In the genomic region with DNA sequence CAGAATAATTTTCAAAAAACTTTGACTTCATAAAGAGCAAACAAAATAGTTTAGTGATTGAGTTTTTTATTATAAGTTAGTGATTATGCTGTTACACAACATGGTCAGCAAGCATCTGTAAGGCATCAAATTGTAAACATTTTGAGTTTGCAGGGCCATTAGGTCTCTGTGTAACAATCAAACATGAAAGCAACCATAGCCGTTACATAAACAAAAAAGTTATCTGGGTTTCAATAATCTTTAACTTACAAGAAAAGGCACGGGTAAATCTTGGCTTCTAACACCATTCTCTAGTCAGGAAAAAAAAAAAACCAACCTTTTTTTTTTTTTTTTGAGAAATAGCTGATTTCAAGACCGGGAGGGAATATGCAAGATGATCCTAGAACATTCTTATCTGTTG, we compare ENCODE assay signal across 11 cellular contexts.
DNase-seq lines count a peak whose midpoint lies in the region; ATAC-seq and TF ChIP-seq lines count a peak whose summit lies in the region.
"Had no signal": no experiment of that assay in that cellular context is flagged by ENCODE, and none has a peak within 500 bp of the region (broad histone marks: within the 10 kb centered on the region; RNA-seq: fewer than 3 reads in every experiment).

No MANE protein-coding gene starts in this region.

- TF ChIP-seq POLR2A in right lobe of liver (IDR thresholded peaks at IDR 0.05), result no peak

- no peaks in the 10 kb centered on the region for H3K4me1 ChIP-seq in right lobe of liver
- H3K4me1 ChIP-seq: BLaER1 treated with 17β-estradiol and CSF1 and Interleukin-3, amounts not matched to agents 10 nM and 100 nM; HAP-1 had no signal

- H3K27ac ChIP-seq in right lobe of liver, result no peak overlapping the region
- H3K27ac ChIP-seq: BLaER1 treated with 17β-estradiol and CSF1 and Interleukin-3, amounts not matched to agents 10 nM and 100 nM; GM23248 had no signal

- intact Hi-C loops in right lobe of liver (cut with DNase I), result no loop called here
- intact Hi-C loops in natural killer cell (cut with micrococcal nuclease), result no loop called here

- no peaks in the 10 kb centered on the region for H3K4me1 Mint-ChIP-seq in natural killer cell
- H3K4me1 Mint-ChIP-seq: B cell had no signal

- WGBS in right lobe of liver (ENCODE audit: insufficient coverage, low coverage, low lambda C conversion rate, missing lambda C conversion rate), result 23% methylated on average over 3 of the region's 3 CpGs

- H3K27me3 ChIP-seq in right lobe of liver, result no peaks in the 10 kb centered on the region
- H3K27me3 ChIP-seq: BLaER1 treated with 17β-estradiol and CSF1 and Interleukin-3, amounts not matched to agents 10 nM and 100 nM had no signal

- H3K9me3 ChIP-seq in right lobe of liver, result no peaks in the 10 kb centered on the region
- H3K9me3 ChIP-seq: HAP-1 had no signal

- no peaks in the 10 kb centered on the region for H3K36me3 ChIP-seq in right lobe of liver
- H3K36me3 ChIP-seq: BLaER1 treated with 17β-estradiol and CSF1 and Interleukin-3, amounts not matched to agents 10 nM and 100 nM; HAP-1 had no signal

- DNase-seq in HuH-7.5 (ENCODE audit: low spot score) (peak; percentile 2), amniotic epithelial cell (ENCODE audit: low read depth) (peak; percentile 1), right lobe of liver (no peak), NCI-H128 (lab: John Stamatoyannopoulos, UW; ENCODE audit: unreplicated experiment) (no peak), natural killer cell (no peak)
- no peak for DNase-seq in activated naive CD4-positive, alpha-beta T cell treated with anti-CD3 and anti-CD28 coated beads, Interleukin-2, amount 50 U/mL, for 16 hours
- DNase-seq: CD8-positive, alpha-beta T cell; GM23248 had no signal

- H3K36me3 Mint-ChIP-seq in natural killer cell, result peaks cover 12% of the 10 kb centered on the region
- H3K36me3 Mint-ChIP-seq: CD8-positive, alpha-beta T cell had no signal

- no peak overlapping the region for H3K4me3 ChIP-seq in right lobe of liver
- H3K4me3 ChIP-seq: BLaER1 treated with 17β-estradiol and CSF1 and Interleukin-3, amounts not matched to agents 10 nM and 100 nM; GM23248; HAP-1 had no signal

- no peak for TF ChIP-seq CTCF in right lobe of liver (IDR thresholded peaks at IDR 0.05)
- TF ChIP-seq CTCF in natural killer cell (IDR thresholded peaks at IDR 0.05), result no peak

- no peaks in the 10 kb centered on the region for H3K27me3 Mint-ChIP-seq in natural killer cell (ENCODE audit: low read depth in 2 of 2)
- H3K27me3 Mint-ChIP-seq: B cell had no signal

- H3K27ac Mint-ChIP-seq in natural killer cell, result no peak overlapping the region
- H3K27ac Mint-ChIP-seq: B cell; CD8-positive, alpha-beta T cell had no signal

- H3K4me3 Mint-ChIP-seq in natural killer cell, result no peak overlapping the region
- H3K4me3 Mint-ChIP-seq: B cell; CD8-positive, alpha-beta T cell had no signal

- ATAC-seq in right lobe of liver (peak in 3 of 4 donors; percentile 29 to 76 (median 73)), natural killer cell (no peak)
- ATAC-seq: CD8-positive, alpha-beta T cell had no signal

- peaks cover 11 to 21% of the 10 kb centered on the region in 2 donors for H3K9me3 Mint-ChIP-seq in natural killer cell

Comparison
In these comparisons a context has a peak if more than half of its experiments do, and no peak if none do; other contexts are left out.
1. DNase-seq: peak in HuH-7.5 (single experiment) and amniotic epithelial cell (single experiment); none in right lobe of liver (0 of 3), activated naive CD4-positive, alpha-beta T cell treated with anti-CD3 and anti-CD28 coated beads, Interleukin-2, amount 50 U/mL, for 16 hours (single experiment), NCI-H128 (single experiment) and natural killer cell (single experiment).
2. ATAC-seq: peak in right lobe of liver (3 of 4); none in natural killer cell (0 of 3).